8 cellular contexts compared by ENCODE assay signal in genomic region chr11:113875414-113876073, GRCh38. TPM values are rescaled to one million over a fixed set of nuclear protein-coding genes. Genes with fewer than 3 reads are reported as not detected.
A peak's percentile ranks its signal among the peaks of the same experiment; 100 is the strongest.
DNase-seq lines count a peak whose midpoint lies in the region; TF ChIP-seq lines count a peak whose summit lies in the region.

Gene USP28 (minus strand): TSS chr11:113875572. CDS start chr11:113875501, 71 bp downstream.

- H3K9me3 Mint-ChIP-seq in H9 (peaks cover 6 to 11% of the 10 kb centered on the region in 2 experiments; a peak in 1 of 5 replicates), neural crest cell (peaks cover 7% of the 10 kb centered on the region)

- H3K4me1 Mint-ChIP-seq in H9 = peaks cover 47 to 52% of the 10 kb centered on the region in 2 experiments
- peaks cover 50% of the 10 kb centered on the region for H3K4me1 Mint-ChIP-seq in neural crest cell

- no peaks in the 10 kb centered on the region for H3K36me3 ChIP-seq in stomach

- H3K14ac ChIP-seq in H9 (ENCODE audit: insufficient read depth, low read length) = peak within 1 kb of the TSS; percentile 61; the same call in 1 of the 2 replicates

- peak in 2 of 4 donors; percentile 14 to 75 for TF ChIP-seq POLR2A in stomach (IDR thresholded peaks at IDR 0.05)

- TF ChIP-seq EP300 in stomach (IDR thresholded peaks at IDR 0.05) = no peak

- H3K4me3 Mint-ChIP-seq in H9 (peak within 1 kb of the TSS; percentile 86 to 90), neural crest cell (peak within 1 kb of the TSS; percentile 91)

- H3K4me3 ChIP-seq in fibroblast of villous mesenchyme (ENCODE audit: low read depth, low read length) (peak within 1 kb of the TSS; percentile 76), stomach (peak within 1 kb of the TSS; percentile 62 to 91 (median 80))

- peaks cover 34% of the 10 kb centered on the region for H3K79me2 ChIP-seq in H9 (ENCODE audit: insufficient read depth, low read length)

- peak within 1 kb of the TSS; percentile 96 for H3K18ac ChIP-seq in H9 (ENCODE audit: insufficient read length, low read depth, low read length)

- peaks cover 3% of the 10 kb centered on the region for H3K79me1 ChIP-seq in H9 (ENCODE audit: insufficient read depth, low read depth, low read length, poor library complexity, severe bottlenecking)

- TF ChIP-seq CTCF in H9 (conservative IDR thresholded peaks at IDR 0.05) (no peak), fibroblast of villous mesenchyme (IDR thresholded peaks at IDR 0.05; ENCODE audit: insufficient read depth, low read depth, low read length) (no peak), neural crest cell (conservative IDR thresholded peaks at IDR 0.05) (no peak), stomach (IDR thresholded peaks at IDR 0.05) (no peak)

- no peak within 1 kb of the TSS for H3K56ac ChIP-seq in H9 (ENCODE audit: insufficient read length, low read depth, low read length)

- H2AFZ ChIP-seq in H9 (ENCODE audit: low read length) = peak within 1 kb of the TSS; percentile 75

- peak within 1 kb of the TSS; percentile 31 for H2BK5ac ChIP-seq in H9 (ENCODE audit: insufficient read length, low read length)

- H2BK20ac ChIP-seq in H9 (ENCODE audit: low read depth, low read length, poor library complexity, severe bottlenecking) = no peak within 1 kb of the TSS

- H3K27ac ChIP-seq in H9 (ENCODE audit: insufficient read length, low read depth, low read length) = peak within 1 kb of the TSS; percentile 37
- peak within 1 kb of the TSS; percentile 92 to 94 (median 94) for H3K27ac ChIP-seq in stomach

- intact Hi-C loops in stomach (cut with DNase I; ENCODE audit: low total_unique reads) = no loop called here

- DNase-seq in G401 (ENCODE audit: low spot score) = peak; percentile 95
- peak; percentile 97 for DNase-seq in H9
- DNase-seq in M059J (ENCODE audit: low read depth) = peak; percentile 93
- peak; percentile 68 for DNase-seq in SHP77 treated with DMSO at 0.1 percent for 48 hours (lab: John Stamatoyannopoulos, UW)
- peak; percentile 75 for DNase-seq in activated gamma-delta T cell treated with Interleukin-2 at 50 U/mL for 16 hours
- peak; percentile 96 for DNase-seq in fibroblast of villous mesenchyme (ENCODE audit: low read depth)
- DNase-seq in neural crest cell (ENCODE audit: low read depth, low spot score) = peak; percentile 90
- DNase-seq in stomach = peak; percentile 97

- no peak within 1 kb of the TSS for H3K4ac ChIP-seq in H9 (ENCODE audit: low read depth, low read length)

- peak within 1 kb of the TSS; percentile 75 for H2BK120ac ChIP-seq in H9 (ENCODE audit: low read depth, low read length, poor library complexity, severe bottlenecking)

- H2BK15ac ChIP-seq in H9 (ENCODE audit: low read depth, low read length) = no peak within 1 kb of the TSS

- H4K91ac ChIP-seq in H9 (ENCODE audit: insufficient read length, low read depth, low read length) = no peak within 1 kb of the TSS

- H3K27me3 ChIP-seq in H9 (ENCODE audit: insufficient read depth, low read length) = no peaks in the 10 kb centered on the region
- H3K27me3 ChIP-seq in stomach = no peaks in the 10 kb centered on the region

- no peak within 1 kb of the TSS for H4K5ac ChIP-seq in H9 (ENCODE audit: insufficient read length, low read depth, low read length)

- H3K9ac ChIP-seq in H9 (ENCODE audit: extremely low read depth, insufficient read length, low read length) = peak within 1 kb of the TSS; percentile 87

- H3K36me3 Mint-ChIP-seq in H9 (ENCODE audit: insufficient read depth in 1 of 3, low read depth in 3 of 3) = peaks cover 16 to 38% (median 24%) of the 10 kb centered on the region in 3 experiments
- H3K36me3 Mint-ChIP-seq in neural crest cell (ENCODE audit: low read depth) = no peaks in the 10 kb centered on the region

- peaks cover 10% of the 10 kb centered on the region for H3K23me2 ChIP-seq in H9 (ENCODE audit: insufficient read length, low read depth, low read length, poor library complexity, severe bottlenecking)

- H4K20me1 ChIP-seq in H9 (ENCODE audit: control insufficient read depth, insufficient read depth, insufficient read length) = no peaks in the 10 kb centered on the region

- no peak within 1 kb of the TSS for H2AK5ac ChIP-seq in H9 (ENCODE audit: insufficient read length, low read length)

- H2BK12ac ChIP-seq in H9 (ENCODE audit: insufficient read length, low read depth, low read length) = no peak within 1 kb of the TSS

- no peak within 1 kb of the TSS for H3K23ac ChIP-seq in H9 (ENCODE audit: insufficient read length, low read depth, low read length)

- peak within 1 kb of the TSS; percentile 97 to 100 (median 99) for H3K27ac Mint-ChIP-seq in H9
- H3K27ac Mint-ChIP-seq in neural crest cell (ENCODE audit: unreplicated experiment) = peak within 1 kb of the TSS; percentile 100

- H3K4me1 ChIP-seq in H9 (ENCODE audit: insufficient read depth, low read length) (peaks cover 6% of the 10 kb centered on the region), stomach (peaks cover 12 to 47% (median 27%) of the 10 kb centered on the region in 4 donors)

- no peak within 1 kb of the TSS for H3T11ph ChIP-seq in H9 (ENCODE audit: low read length)

- no peaks in the 10 kb centered on the region for H3K27me3 Mint-ChIP-seq in H9 (ENCODE audit: low read depth)
- peaks cover 6% of the 10 kb centered on the region for H3K27me3 Mint-ChIP-seq in neural crest cell (ENCODE audit: low read depth)

- in situ Hi-C loops in G401 (cut with HindIII; ENCODE audit: low sequenced_read_pairs) = no loop called here

- peak within 1 kb of the TSS; percentile 98 for H3K4me2 ChIP-seq in H9 (ENCODE audit: insufficient read depth, insufficient read length, low read length)

- no CpG with 5 or more reads among the region's 74 CpGs for WGBS in H9 (ENCODE audit: extremely low coverage, insufficient read length, low lambda C conversion rate)
- WGBS in stomach, 5 donors = 0 to 1% (median 1%) methylated on average over 24 to 74 of the region's 74 CpGs

- no peak within 1 kb of the TSS for H4K8ac ChIP-seq in H9 (replicated peaks; ENCODE audit: insufficient read length, low read depth, low read length)

- no peaks in the 10 kb centered on the region for H3K9me3 ChIP-seq in H9 (ENCODE audit: control insufficient read depth, low read depth, low read length)
- no peaks in the 10 kb centered on the region for H3K9me3 ChIP-seq in stomach

RNA-seq across cellular contexts. Expression of gene USP28, which starts in this region (rescaled TPM):
- 37.8 and 40.4 TPM in 2 replicates for total RNA-seq in G401 (2014; rRNA removed; shearing (Covaris generic))
- total RNA-seq in H9 (2021) = 98.8 and 107 TPM in 2 replicates
- total RNA-seq in M059J (2014; rRNA removed; shearing (Covaris generic)) = 29.7 and 39.0 TPM in 2 replicates
- 27.1 and 37.1 TPM in 2 replicates for total RNA-seq in fibroblast of villous mesenchyme
- total RNA-seq in neural crest cell = 39.4 and 40.9 TPM in 2 replicates
- 10 to 100 TPM in 2 of 5 donors, 1 to 10 TPM in 2, under 1 TPM in 1; 0.87 to 23.9 (median 8.9) TPM for total RNA-seq in stomach
- 1 to 10 TPM; 5.5 to 8.9 (median 7.2) TPM for polyA plus RNA-seq in stomach

Comparison
In these comparisons a context has a peak if more than half of its experiments do, and no peak if none do; other contexts are left out.
1. Peak in every context shown above with its lines: DNase-seq, H3K4me3 ChIP-seq and H3K27ac ChIP-seq.